ENCODE assay signal across 1 cellular context in genomic region chr20:63101781-63102719, GRCh38.
TF ChIP-seq lines count a peak whose summit lies in the region.

No MANE protein-coding gene starts in this region.

TF ChIP-seq in HepG2, 621 proteins besides CTCF, POLR2A, EP300 and RAD21 (continued from another document):
- peak; percentile 97 for TF ChIP-seq ZNF800 (CRISPR knock-in tag; IDR thresholded peaks at IDR 0.05)
- no peak for TF ChIP-seq MEIS1 (CRISPR knock-in tag; IDR thresholded peaks at IDR 0.05; ENCODE audit: borderline replicate concordance)
